Comparison of ENCODE assay signal across 8 cellular contexts in genomic region chr7:140304071-140304799, GRCh38.
DNase-seq lines count a peak whose midpoint lies in the region; ATAC-seq and TF ChIP-seq lines count a peak whose summit lies in the region.

No MANE protein-coding gene starts in this region.

- DNase-seq in WERI-Rb-1: peak; percentile 20
- DNase-seq in epithelial cell of proximal tubule (ENCODE audit: low read depth): no peak
- no peak for DNase-seq in psoas muscle
- DNase-seq in ascending aorta (ENCODE audit: low spot score in 2 of 2): no peak
- DNase-seq in DMS79 (lab: John Stamatoyannopoulos, UW): no peak

- peak; percentile 79 for ATAC-seq in HG03103 (IDR thresholded peaks at IDR 0.05; ENCODE audit: low read depth, unreplicated experiment)
- ATAC-seq in psoas muscle: no peak
- ATAC-seq in GM21717 (IDR thresholded peaks at IDR 0.05; ENCODE audit: unreplicated experiment): no peak

- intact Hi-C loops in psoas muscle (cut with DNase I): no loop called here
- intact Hi-C loops in ascending aorta (cut with DNase I): no loop called here

- TF ChIP-seq CTCF in GM12875 (IDR thresholded peaks at IDR 0.05; ENCODE audit: borderline replicate concordance, insufficient read depth, low read depth, low read length) (peak; percentile 35; the same call in 1 of the 2 replicates), WERI-Rb-1 (IDR thresholded peaks at IDR 0.05; ENCODE audit: low read depth, low read length) (peak; percentile 42), epithelial cell of proximal tubule (conservative IDR thresholded peaks at IDR 0.05; ENCODE audit: low read depth, low read length) (peak; percentile 53), psoas muscle (IDR thresholded peaks at IDR 0.05) (peak; percentile 27), ascending aorta (IDR thresholded peaks at IDR 0.05) (peak in 1 of 3 experiments; percentile 8)

- H3K36me3 ChIP-seq in WERI-Rb-1: no peaks in the 10 kb centered on the region
- no peaks in the 10 kb centered on the region for H3K36me3 ChIP-seq in psoas muscle (ENCODE audit: insufficient read depth in 1 of 2, low read depth in 1 of 2)
- H3K36me3 ChIP-seq in ascending aorta: no peaks in the 10 kb centered on the region

- no peaks in the 10 kb centered on the region for H3K9me3 ChIP-seq in WERI-Rb-1 (ENCODE audit: severe bottlenecking)
- no peaks in the 10 kb centered on the region for H3K9me3 ChIP-seq in psoas muscle
- H3K9me3 ChIP-seq in ascending aorta: no peaks in the 10 kb centered on the region

- H3K27me3 ChIP-seq in WERI-Rb-1 (ENCODE audit: insufficient read depth, low read depth, severe bottlenecking): no peaks in the 10 kb centered on the region
- no peaks in the 10 kb centered on the region for H3K27me3 ChIP-seq in psoas muscle (ENCODE audit: insufficient read depth in 3 of 3, low read length in 2 of 3)
- H3K27me3 ChIP-seq in ascending aorta: no peaks in the 10 kb centered on the region

- H3K4me1 ChIP-seq in psoas muscle (no peaks in the 10 kb centered on the region), ascending aorta (no peaks in the 10 kb centered on the region)

- H3K27ac ChIP-seq in WERI-Rb-1: no peak overlapping the region
- no peak overlapping the region for H3K27ac ChIP-seq in psoas muscle
- H3K27ac ChIP-seq in ascending aorta: no peak overlapping the region

- WGBS in psoas muscle, 3 donors: 90 to 95% (median 92%) methylated on average over 7 of the region's 7 CpGs

- no peak overlapping the region for H3K4me3 ChIP-seq in GM12875 (ENCODE audit: low read depth, low read length)
- no peak overlapping the region for H3K4me3 ChIP-seq in WERI-Rb-1 (ENCODE audit: low read depth, low read length)
- H3K4me3 ChIP-seq in epithelial cell of proximal tubule (ENCODE audit: low read depth, low read length): no peak overlapping the region
- H3K4me3 ChIP-seq in psoas muscle: no peak overlapping the region
- no peak overlapping the region for H3K4me3 ChIP-seq in ascending aorta
